ENCODE assay signal across 19 cellular contexts in the genomic region with DNA sequence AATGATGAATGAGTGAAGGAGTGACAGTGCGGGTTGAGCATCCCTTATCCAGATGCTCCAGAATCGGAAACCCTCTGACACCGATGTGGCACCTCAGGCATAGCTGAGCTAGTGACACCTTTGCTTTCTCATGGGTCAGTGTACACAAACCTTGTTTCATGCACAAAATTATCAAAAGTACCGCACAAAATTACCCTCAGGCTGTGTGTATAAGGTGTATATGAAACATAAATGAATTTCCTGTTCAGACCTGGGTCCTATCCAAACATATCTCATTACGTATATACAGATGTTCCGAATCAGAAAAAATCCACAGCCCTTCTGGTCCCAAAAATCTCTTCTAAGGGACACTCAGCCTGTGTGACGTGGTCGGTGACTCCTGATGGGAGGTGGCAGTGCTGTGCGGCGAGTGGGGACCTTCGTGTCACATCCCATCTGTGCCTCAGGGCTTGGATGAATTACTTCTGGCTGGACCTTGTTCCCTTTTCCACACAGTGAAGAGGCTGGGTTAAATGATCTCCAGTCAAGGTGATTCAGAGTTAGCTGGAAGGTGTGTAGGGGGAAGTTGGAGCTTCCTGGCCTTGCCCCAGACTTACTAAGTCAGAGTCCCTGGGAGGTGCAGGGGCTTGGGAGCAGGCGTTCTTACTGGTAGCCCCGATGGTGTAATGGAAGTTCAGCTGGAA. TPM values are rescaled to one million over a fixed set of nuclear protein-coding genes. Genes with fewer than 3 reads are reported as not detected.
DNase-seq lines count a peak whose midpoint lies in the region; ATAC-seq and TF ChIP-seq lines count a peak whose summit lies in the region.
"Had no signal": no experiment of that assay in that cellular context is flagged by ENCODE, and none has a peak within 500 bp of the region (broad histone marks: within the 10 kb centered on the region; RNA-seq: fewer than 3 reads in every experiment).

No MANE protein-coding gene starts in this region.

- no peak overlapping the region for H3K9ac ChIP-seq in endodermal cell (ENCODE audit: extremely low read depth, low read length, poor library complexity, severe bottlenecking)

- no peak overlapping the region for H3K4me3 ChIP-seq in CD4-positive, CD25-positive, alpha-beta regulatory T cell (ENCODE audit: low read depth, low read length)
- H3K4me3 ChIP-seq in endodermal cell (ENCODE audit: low read length): no peak overlapping the region
- H3K4me3 ChIP-seq: vagina had no signal

- peak overlapping the region; percentile 46 to 80 (median 52) for H3K27ac Mint-ChIP-seq in CD4-positive, CD25-positive, alpha-beta regulatory T cell
- no peak overlapping the region for H3K27ac Mint-ChIP-seq in endodermal cell
- peak overlapping the region; percentile 93 for H3K27ac Mint-ChIP-seq in nephron progenitor cell

- H3K9me3 ChIP-seq in CD4-positive, CD25-positive, alpha-beta regulatory T cell (ENCODE audit: control insufficient read depth in 2 of 2, low read length in 2 of 2): no peaks in the 10 kb centered on the region
- no peaks in the 10 kb centered on the region for H3K9me3 ChIP-seq in endodermal cell (ENCODE audit: control insufficient read depth, low read length)
- H3K9me3 ChIP-seq: vagina had no signal

- WGBS in endodermal cell (ENCODE audit: insufficient coverage in 1 of 2, insufficient read length in 1 of 2), 2 experiments: 94 to 96% methylated on average over 7 to 12 of the region's 13 CpGs

- no peak for TF ChIP-seq CTCF in endodermal cell (conservative IDR thresholded peaks at IDR 0.05)
- TF ChIP-seq CTCF in nephron progenitor cell (IDR thresholded peaks at IDR 0.05): no peak

- H3K36me3 Mint-ChIP-seq in CD4-positive, CD25-positive, alpha-beta regulatory T cell: peaks cover 9% of the 10 kb centered on the region
- peaks cover 10% of the 10 kb centered on the region for H3K36me3 Mint-ChIP-seq in endodermal cell (ENCODE audit: low read depth)
- peaks cover 20% of the 10 kb centered on the region for H3K36me3 Mint-ChIP-seq in nephron progenitor cell (ENCODE audit: low read depth)

- H3K36me3 ChIP-seq in CD4-positive, CD25-positive, alpha-beta regulatory T cell (ENCODE audit: control insufficient read depth, insufficient read depth, low read length): no peaks in the 10 kb centered on the region
- H3K36me3 ChIP-seq in endodermal cell (ENCODE audit: control insufficient read depth, insufficient read depth, low read length): peaks cover 8% of the 10 kb centered on the region
- H3K36me3 ChIP-seq: vagina had no signal

- no peak overlapping the region for H3K27ac ChIP-seq in CD4-positive, CD25-positive, alpha-beta regulatory T cell (ENCODE audit: insufficient read depth, low read length, poor library complexity, severe bottlenecking)
- no peak overlapping the region for H3K27ac ChIP-seq in endodermal cell (ENCODE audit: low read depth, low read length)
- H3K27ac ChIP-seq: vagina had no signal

- no peaks in the 10 kb centered on the region for H3K27me3 Mint-ChIP-seq in CD4-positive, CD25-positive, alpha-beta regulatory T cell
- H3K27me3 Mint-ChIP-seq in endodermal cell (ENCODE audit: insufficient read depth) (no peaks in the 10 kb centered on the region), nephron progenitor cell (ENCODE audit: low read depth, poor library complexity) (peaks cover 15% of the 10 kb centered on the region)

- no peak overlapping the region for H3K4me3 Mint-ChIP-seq in CD4-positive, CD25-positive, alpha-beta regulatory T cell
- H3K4me3 Mint-ChIP-seq in endodermal cell (no peak overlapping the region), nephron progenitor cell (no peak overlapping the region)
- H3K4me3 Mint-ChIP-seq: H9 had no signal

- ATAC-seq in CD4-positive, CD25-positive, alpha-beta regulatory T cell (ENCODE audit: low read depth in 2 of 2): no peak
- no peak for ATAC-seq in GM21717 (IDR thresholded peaks at IDR 0.05; ENCODE audit: unreplicated experiment)
- no peak for ATAC-seq in GM21576 (IDR thresholded peaks at IDR 0.05; ENCODE audit: unreplicated experiment)
- ATAC-seq in GM21423 (IDR thresholded peaks at IDR 0.05; ENCODE audit: unreplicated experiment): no peak
- ATAC-seq: sciatic nerve had no signal

- H3K4me1 ChIP-seq in CD4-positive, CD25-positive, alpha-beta regulatory T cell (ENCODE audit: control insufficient read depth, insufficient read depth, low read length, poor library complexity, severe bottlenecking): no peaks in the 10 kb centered on the region
- no peaks in the 10 kb centered on the region for H3K4me1 ChIP-seq in endodermal cell (ENCODE audit: control insufficient read depth, insufficient read depth, low read length)

- H3K9me3 Mint-ChIP-seq in CD4-positive, CD25-positive, alpha-beta regulatory T cell: no peaks in the 10 kb centered on the region
- no peaks in the 10 kb centered on the region for H3K9me3 Mint-ChIP-seq in endodermal cell
- H3K9me3 Mint-ChIP-seq in nephron progenitor cell: no peaks in the 10 kb centered on the region
- H3K9me3 Mint-ChIP-seq: H9 had no signal

- DNase-seq in CD4-positive, CD25-positive, alpha-beta regulatory T cell: no peak
- DNase-seq in NCI-H69 (lab: John Stamatoyannopoulos, UW) (peak; percentile 16), endodermal cell (peak; percentile 31), nephron progenitor cell (no peak), T-helper 9 cell (no peak)
- DNase-seq: activated CD4-positive, CD25-positive, alpha-beta regulatory T cell; EL; hippocampal formation; KG1; midbrain; NCI-H1048; NCI-H2029 treated with DMSO at 0.1 percent for 48 hours; NCI-H524 treated with DMSO at 0.1 percent for 48 hours had no signal

- no peaks in the 10 kb centered on the region for H3K27me3 ChIP-seq in CD4-positive, CD25-positive, alpha-beta regulatory T cell (ENCODE audit: control insufficient read depth, insufficient read depth, low read length)
- no peaks in the 10 kb centered on the region for H3K27me3 ChIP-seq in endodermal cell (ENCODE audit: control insufficient read depth, insufficient read depth, low read length, poor library complexity, severe bottlenecking)
- H3K27me3 ChIP-seq: vagina had no signal

- H3K4me1 Mint-ChIP-seq in CD4-positive, CD25-positive, alpha-beta regulatory T cell: peaks cover 0 to 34% (median 7%) of the 10 kb centered on the region in 4 donors
- H3K4me1 Mint-ChIP-seq in endodermal cell (no peaks in the 10 kb centered on the region), nephron progenitor cell (peaks cover 71% of the 10 kb centered on the region)

RNA-seq across cellular contexts. Expression of gene RGS12, which starts 18.8 kb away (rescaled TPM):
- total RNA-seq in CD4-positive, CD25-positive, alpha-beta regulatory T cell: 27.6 TPM
- polyA plus RNA-seq in CD4-positive, CD25-positive, alpha-beta regulatory T cell: 1 to 10 TPM; 3.7 to 6.7 (median 6.0) TPM
- 10 to 100 TPM; 45.2 to 48.6 TPM for total RNA-seq in endodermal cell
- polyA plus RNA-seq in endodermal cell (2013, experiment 1 of 2): 47.0 TPM
- 44.0 TPM for polyA plus RNA-seq in endodermal cell (2013, experiment 2 of 2)

Comparison
In these comparisons a context has a peak if more than half of its experiments do, and no peak if none do; other contexts are left out.
1. DNase-seq: peak in NCI-H69 (single experiment) and endodermal cell (single experiment); none in CD4-positive, CD25-positive, alpha-beta regulatory T cell (0 of 3), nephron progenitor cell (single experiment) and T-helper 9 cell (single experiment).